9 cellular contexts compared by ENCODE assay signal in the genomic region with DNA sequence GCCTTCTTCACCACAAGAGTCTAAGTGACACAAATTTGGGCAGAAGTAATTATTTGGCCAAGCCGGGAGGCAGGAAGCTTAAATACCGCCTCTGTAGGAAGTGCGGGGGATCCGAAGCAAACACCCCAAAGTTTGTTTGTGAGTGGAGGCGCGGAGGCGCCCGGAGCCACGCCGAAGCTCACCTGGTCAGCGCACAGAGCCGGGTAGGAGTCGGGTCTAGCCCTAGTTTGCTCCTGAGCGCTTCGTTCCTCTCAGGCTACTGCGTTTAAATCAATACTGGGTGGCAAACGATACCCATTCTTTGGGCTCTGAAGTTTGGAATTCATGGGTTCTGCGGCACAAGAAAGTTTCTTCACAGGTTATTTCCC. TPM values are rescaled to one million over a fixed set of nuclear protein-coding genes. Genes with fewer than 3 reads are reported as not detected.
A peak's percentile ranks its signal among the peaks of the same experiment; 100 is the strongest.
DNase-seq lines count a peak whose midpoint lies in the region; ATAC-seq lines count a peak whose summit lies in the region.
"Had no signal": no experiment of that assay in that cellular context is flagged by ENCODE, and none has a peak within 500 bp of the region (broad histone marks: within the 10 kb centered on the region; RNA-seq: fewer than 3 reads in every experiment).

No MANE protein-coding gene starts in this region.

- H3K27me3 ChIP-seq in rectal smooth muscle tissue (ENCODE audit: control insufficient read depth, insufficient read depth, low read length) = no peaks in the 10 kb centered on the region

- H3K27ac Mint-ChIP-seq in T-helper 1 cell treated with Interleukin-12 subunit alpha and Interleukin-12 subunit beta and Interleukin-4 antibody, amounts not matched to agents 30 μg/mL and 1 μg/mL, for 36 hours = no peak overlapping the region
- H3K27ac Mint-ChIP-seq in activated CD4-positive, alpha-beta memory T cell treated with anti-CD3 and anti-CD28 coated beads for 36 hours = no peak overlapping the region

- peaks cover 21% of the 10 kb centered on the region for H3K9me3 Mint-ChIP-seq in T-helper 1 cell treated with Interleukin-12 subunit alpha and Interleukin-12 subunit beta and Interleukin-4 antibody, amounts not matched to agents 30 μg/mL and 1 μg/mL, for 36 hours
- peaks cover 16% of the 10 kb centered on the region for H3K9me3 Mint-ChIP-seq in activated CD4-positive, alpha-beta memory T cell treated with anti-CD3 and anti-CD28 coated beads for 36 hours

- no peaks in the 10 kb centered on the region for H3K4me1 ChIP-seq in rectal smooth muscle tissue (ENCODE audit: control insufficient read depth, insufficient read depth, low read length)

- CTCF ChIA-PET in activated CD4-positive, alpha-beta memory T cell treated with anti-CD3 and anti-CD28 coated beads for 36 hours (lab: Charles Lee) = interaction anchor here (2.1 kb wide), 1 partner anchor 108 kb away, joined by 7 read pairs; no protein-coding TSS in a partner anchor

- H3K4me3 ChIP-seq in rectal smooth muscle tissue (ENCODE audit: low read length) = peak overlapping the region; percentile 83

- H3K9ac ChIP-seq in rectal smooth muscle tissue (ENCODE audit: low read length) = no peak overlapping the region

- peaks cover 83% of the 10 kb centered on the region for H3K27me3 Mint-ChIP-seq in T-helper 1 cell treated with Interleukin-12 subunit alpha and Interleukin-12 subunit beta and Interleukin-4 antibody, amounts not matched to agents 30 μg/mL and 1 μg/mL, for 36 hours (ENCODE audit: low read depth)
- H3K27me3 Mint-ChIP-seq in activated CD4-positive, alpha-beta memory T cell treated with anti-CD3 and anti-CD28 coated beads for 36 hours = peaks cover 59% of the 10 kb centered on the region

- POLR2A ChIA-PET in activated CD4-positive, alpha-beta memory T cell treated with anti-CD3 and anti-CD28 coated beads for 36 hours (lab: Charles Lee) = no interaction called here

- no peak overlapping the region for H3K27ac ChIP-seq in rectal smooth muscle tissue (ENCODE audit: low read depth, low read length)

- ATAC-seq in left cardiac atrium = peak; percentile 11 to 12

- peaks cover 20% of the 10 kb centered on the region for H3K4me1 Mint-ChIP-seq in T-helper 1 cell treated with Interleukin-12 subunit alpha and Interleukin-12 subunit beta and Interleukin-4 antibody, amounts not matched to agents 30 μg/mL and 1 μg/mL, for 36 hours (ENCODE audit: low read depth)
- peaks cover 14% of the 10 kb centered on the region for H3K4me1 Mint-ChIP-seq in activated CD4-positive, alpha-beta memory T cell treated with anti-CD3 and anti-CD28 coated beads for 36 hours (ENCODE audit: low read depth)

- intact Hi-C loops in activated CD4-positive, alpha-beta memory T cell treated with anti-CD3 and anti-CD28 coated beads for 36 hours (cut with micrococcal nuclease) = no loop called here
- intact Hi-C loops in left cardiac atrium (cut with DNase I) = no loop called here

- H3K4me3 Mint-ChIP-seq in T-helper 1 cell treated with Interleukin-12 subunit alpha and Interleukin-12 subunit beta and Interleukin-4 antibody, amounts not matched to agents 30 μg/mL and 1 μg/mL, for 36 hours = peak overlapping the region; percentile 68
- peak overlapping the region; percentile 71 for H3K4me3 Mint-ChIP-seq in activated CD4-positive, alpha-beta memory T cell treated with anti-CD3 and anti-CD28 coated beads for 36 hours

- no peaks in the 10 kb centered on the region for H3K36me3 ChIP-seq in rectal smooth muscle tissue (ENCODE audit: control insufficient read depth, insufficient read depth, low read length)

- peaks cover 9% of the 10 kb centered on the region for H3K36me3 Mint-ChIP-seq in T-helper 1 cell treated with Interleukin-12 subunit alpha and Interleukin-12 subunit beta and Interleukin-4 antibody, amounts not matched to agents 30 μg/mL and 1 μg/mL, for 36 hours (ENCODE audit: low read depth)
- H3K36me3 Mint-ChIP-seq in activated CD4-positive, alpha-beta memory T cell treated with anti-CD3 and anti-CD28 coated beads for 36 hours = peaks cover 11% of the 10 kb centered on the region

- DNase-seq in T-helper 1 cell = no peak
- DNase-seq in activated CD4-positive, alpha-beta memory T cell treated with anti-CD3 and anti-CD28 coated beads for 36 hours = no peak
- DNase-seq in left cardiac atrium = no peak
- no peak for DNase-seq in epidermal melanocyte (ENCODE audit: insufficient read length, low spot score)
- DNase-seq in NCI-H446 (lab: John Stamatoyannopoulos, UW) = no peak
- DNase-seq in activated gamma-delta T cell treated with Interleukin-2 at 50 U/mL for 16 hours = no peak
- DNase-seq: DND-41 had no signal

RNA-seq across cellular contexts. Expression of gene MCC, which starts 0.9 kb away (rescaled TPM):
- total RNA-seq in activated CD4-positive, alpha-beta memory T cell treated with anti-CD3 and anti-CD28 coated beads for 36 hours = 1 to 10 TPM; 4.0 to 4.1 TPM
- 10 to 100 TPM; 18.2 to 28.6 TPM for total RNA-seq in left cardiac atrium

RNA-seq across cellular contexts. Expression of gene YTHDC2, which starts 26.1 kb away (rescaled TPM):
- 10 to 100 TPM; 27.3 to 28.9 TPM for total RNA-seq in activated CD4-positive, alpha-beta memory T cell treated with anti-CD3 and anti-CD28 coated beads for 36 hours
- 10 to 100 TPM; 12.6 to 20.3 TPM for total RNA-seq in left cardiac atrium

RNA-seq across cellular contexts. Expression of gene TSSK1B, which starts 52.6 kb away (rescaled TPM):
- not detected for total RNA-seq in activated CD4-positive, alpha-beta memory T cell treated with anti-CD3 and anti-CD28 coated beads for 36 hours
- under 1 TPM in 1 of 2 donors, not detected in 1; 0.10 TPM for total RNA-seq in left cardiac atrium
